In genomic region chr9:132372177-132373095, GRCh38 we compare ENCODE assay signal across 1 cellular context.
TF ChIP-seq lines count a peak whose summit lies in the region.

No MANE protein-coding gene starts in this region.

TF ChIP-seq in GM12878, 131 proteins besides CTCF, POLR2A, EP300 and RAD21:
- no peak for TF ChIP-seq CHD4 (IDR thresholded peaks at IDR 0.05)
- no peak for TF ChIP-seq ZBTB4 (CRISPR knock-in tag; IDR thresholded peaks at IDR 0.05)
- TF ChIP-seq IRF5 (IDR thresholded peaks at IDR 0.05; ENCODE audit: borderline replicate concordance) = no peak
- TF ChIP-seq ETV6 (conservative IDR thresholded peaks at IDR 0.05 in 1 of 2, IDR thresholded peaks at IDR 0.05 in 1 of 2; ENCODE audit: borderline replicate concordance in 1 of 2, low read depth in 1 of 2) = 0 out of 4 replicates have a peak, but pooled peaks of 1 of the 2 experiments have one; percentile 12
- TF ChIP-seq YY1 (IDR thresholded peaks at IDR 0.05; ENCODE audit: low read depth, low read length) = no peak
- no peak for TF ChIP-seq ATF7 (IDR thresholded peaks at IDR 0.05; ENCODE audit: low read depth)
- TF ChIP-seq BHLHE40 (IDR thresholded peaks at IDR 0.05; ENCODE audit: borderline replicate concordance in 1 of 2, low read depth in 2 of 2, low read length in 1 of 2) = peak in 1 of 2 experiments; percentile 12; a peak in 1 of 4 replicates
TF ChIP-seq in GM12878: peak in this region for 2.
